Comparison of ENCODE assay signal across 1 cellular context in genomic region chr18:59779979-59780378, GRCh38.
TF ChIP-seq lines count a peak whose summit lies in the region.

No MANE protein-coding gene starts in this region.

TF ChIP-seq in SK-N-SH treated with all-trans-retinoic acid at 6 μM for 48 hours, 23 proteins besides CTCF, POLR2A, EP300 and RAD21 (continued from another document):
- TF ChIP-seq, protein P1, sequence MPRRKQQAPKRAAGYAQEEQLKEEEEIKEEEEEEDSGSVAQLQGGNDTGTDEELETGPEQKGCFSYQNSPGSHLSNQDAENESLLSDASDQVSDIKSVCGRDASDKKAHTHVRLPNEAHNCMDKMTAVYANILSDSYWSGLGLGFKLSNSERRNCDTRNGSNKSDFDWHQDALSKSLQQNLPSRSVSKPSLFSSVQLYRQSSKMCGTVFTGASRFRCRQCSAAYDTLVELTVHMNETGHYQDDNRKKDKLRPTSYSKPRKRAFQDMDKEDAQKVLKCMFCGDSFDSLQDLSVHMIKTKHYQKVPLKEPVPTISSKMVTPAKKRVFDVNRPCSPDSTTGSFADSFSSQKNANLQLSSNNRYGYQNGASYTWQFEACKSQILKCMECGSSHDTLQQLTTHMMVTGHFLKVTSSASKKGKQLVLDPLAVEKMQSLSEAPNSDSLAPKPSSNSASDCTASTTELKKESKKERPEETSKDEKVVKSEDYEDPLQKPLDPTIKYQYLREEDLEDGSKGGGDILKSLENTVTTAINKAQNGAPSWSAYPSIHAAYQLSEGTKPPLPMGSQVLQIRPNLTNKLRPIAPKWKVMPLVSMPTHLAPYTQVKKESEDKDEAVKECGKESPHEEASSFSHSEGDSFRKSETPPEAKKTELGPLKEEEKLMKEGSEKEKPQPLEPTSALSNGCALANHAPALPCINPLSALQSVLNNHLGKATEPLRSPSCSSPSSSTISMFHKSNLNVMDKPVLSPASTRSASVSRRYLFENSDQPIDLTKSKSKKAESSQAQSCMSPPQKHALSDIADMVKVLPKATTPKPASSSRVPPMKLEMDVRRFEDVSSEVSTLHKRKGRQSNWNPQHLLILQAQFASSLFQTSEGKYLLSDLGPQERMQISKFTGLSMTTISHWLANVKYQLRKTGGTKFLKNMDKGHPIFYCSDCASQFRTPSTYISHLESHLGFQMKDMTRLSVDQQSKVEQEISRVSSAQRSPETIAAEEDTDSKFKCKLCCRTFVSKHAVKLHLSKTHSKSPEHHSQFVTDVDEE (CRISPR knock-in tag; IDR thresholded peaks at IDR 0.05): peak; percentile 46; the same call in 1 of the 2 replicates
- TF ChIP-seq, protein P2, sequence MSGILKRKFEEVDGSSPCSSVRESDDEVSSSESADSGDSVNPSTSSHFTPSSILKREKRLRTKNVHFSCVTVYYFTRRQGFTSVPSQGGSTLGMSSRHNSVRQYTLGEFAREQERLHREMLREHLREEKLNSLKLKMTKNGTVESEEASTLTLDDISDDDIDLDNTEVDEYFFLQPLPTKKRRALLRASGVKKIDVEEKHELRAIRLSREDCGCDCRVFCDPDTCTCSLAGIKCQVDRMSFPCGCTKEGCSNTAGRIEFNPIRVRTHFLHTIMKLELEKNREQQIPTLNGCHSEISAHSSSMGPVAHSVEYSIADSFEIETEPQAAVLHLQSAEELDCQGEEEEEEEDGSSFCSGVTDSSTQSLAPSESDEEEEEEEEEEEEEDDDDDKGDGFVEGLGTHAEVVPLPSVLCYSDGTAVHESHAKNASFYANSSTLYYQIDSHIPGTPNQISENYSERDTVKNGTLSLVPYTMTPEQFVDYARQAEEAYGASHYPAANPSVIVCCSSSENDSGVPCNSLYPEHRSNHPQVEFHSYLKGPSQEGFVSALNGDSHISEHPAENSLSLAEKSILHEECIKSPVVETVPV (CRISPR knock-in tag; IDR thresholded peaks at IDR 0.05): no peak
- TF ChIP-seq BACH2 (CRISPR knock-in tag; IDR thresholded peaks at IDR 0.05; ENCODE audit: borderline replicate concordance) (no peak), CSDC2 (CRISPR knock-in tag; IDR thresholded peaks at IDR 0.05) (no peak), ZNF565 (CRISPR knock-in tag; conservative IDR thresholded peaks at IDR 0.05; ENCODE audit: low read depth) (no peak), POU6F1 (CRISPR knock-in tag; IDR thresholded peaks at IDR 0.05; ENCODE audit: borderline replicate concordance, low read depth) (no peak; the same call in 1 of the 2 replicates)
